ENCODE assay signal across 11 cellular contexts in the genomic region with DNA sequence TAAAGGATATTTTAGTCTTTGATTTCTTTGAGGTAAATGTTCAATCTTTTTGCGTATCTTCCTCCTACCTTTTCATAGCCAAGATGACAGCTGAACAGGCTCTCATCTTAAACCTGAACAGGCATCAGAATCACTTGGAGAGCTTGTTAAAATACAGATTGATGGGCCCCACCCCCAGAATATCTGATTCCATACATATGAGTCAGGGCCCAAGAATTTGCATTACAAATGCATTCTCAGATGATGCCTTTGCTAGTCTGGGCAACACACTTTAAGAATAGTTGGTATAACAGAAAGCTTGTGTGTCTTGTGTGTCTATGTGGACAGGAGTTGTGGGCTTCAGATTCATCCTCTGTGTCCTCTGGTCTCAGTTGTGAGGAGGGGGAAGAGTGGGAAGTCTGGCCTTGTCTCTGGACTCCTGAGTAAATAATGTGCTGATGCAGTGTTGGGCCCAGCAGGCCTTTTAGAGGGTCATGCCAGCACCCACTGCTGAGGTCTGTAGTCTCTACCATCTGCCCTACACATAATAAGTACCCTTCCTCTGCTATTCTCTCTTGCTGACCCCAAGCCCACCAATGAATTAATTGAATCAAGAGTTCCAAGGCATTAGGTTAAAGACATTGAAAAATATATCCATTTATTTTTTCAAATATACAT. TPM values are rescaled to one million over a fixed set of nuclear protein-coding genes. Genes with fewer than 3 reads are reported as not detected.
DNase-seq lines count a peak whose midpoint lies in the region; ATAC-seq and TF ChIP-seq lines count a peak whose summit lies in the region.
"Had no signal": no experiment of that assay in that cellular context is flagged by ENCODE, and none has a peak within 500 bp of the region (broad histone marks: within the 10 kb centered on the region; RNA-seq: fewer than 3 reads in every experiment).

No MANE protein-coding gene starts in this region.

- H3K4me2 ChIP-seq in skeletal muscle satellite cell (ENCODE audit: low read length) = peak overlapping the region; percentile 57

- DNase-seq in HCEC 1CT = peak; percentile 86
- DNase-seq in SW 1271 (lab: John Stamatoyannopoulos, UW) = peak; percentile 45 to 61
- peak; percentile 82 for DNase-seq in fibroblast of pulmonary artery (ENCODE audit: low read depth)
- no peak for DNase-seq in iPS-NIHi7 (ENCODE audit: extremely low spot score)
- no peak for DNase-seq in ascending aorta (ENCODE audit: low spot score in 2 of 2)
- DNase-seq in NK-92 treated with Interleukin-12 subunit alpha and Interleukin-12 subunit beta, amount 100 ng/mL, for 24 hours (lab: John Stamatoyannopoulos, UW) = no peak
- DNase-seq: adrenal gland, GDM1, hippocampal formation had no signal

- H3K27me3 ChIP-seq in skeletal muscle satellite cell (ENCODE audit: control insufficient read depth, insufficient read depth, low read length) (no peaks in the 10 kb centered on the region), ascending aorta (no peaks in the 10 kb centered on the region)
- H3K27me3 ChIP-seq: adrenal gland had no signal

- H3K4me3 ChIP-seq in fibroblast of pulmonary artery (replicated peaks; ENCODE audit: low read depth, low read length) (no peak overlapping the region), skeletal muscle satellite cell (ENCODE audit: low read length) (peak overlapping the region; percentile 8), ascending aorta (no peak overlapping the region)
- H3K4me3 ChIP-seq: adrenal gland had no signal

- H3K27ac ChIP-seq in ascending aorta = no peak overlapping the region
- H3K27ac ChIP-seq: adrenal gland had no signal

- intact Hi-C loops in ascending aorta (cut with DNase I) = loop anchor here (10.0 kb wide), 1 partner anchor 482 kb away; no protein-coding TSS in a partner anchor

- H3K9ac ChIP-seq in skeletal muscle satellite cell (ENCODE audit: low read depth, low read length) = peak overlapping the region; percentile 65

- H3K36me3 ChIP-seq in skeletal muscle satellite cell (ENCODE audit: insufficient read depth, low read length) (peaks cover 17% of the 10 kb centered on the region), ascending aorta (peaks cover 4 to 25% of the 10 kb centered on the region in 2 donors)

- ATAC-seq in HG03457 (IDR thresholded peaks at IDR 0.05; ENCODE audit: unreplicated experiment) = no peak

- H3K4me1 ChIP-seq in skeletal muscle satellite cell (ENCODE audit: control insufficient read depth, insufficient read depth, low read length) (peaks cover 40% of the 10 kb centered on the region), ascending aorta (peaks cover 0 to 7% of the 10 kb centered on the region in 2 donors)

- no peaks in the 10 kb centered on the region for H3K9me3 ChIP-seq in skeletal muscle satellite cell (replicated peaks; ENCODE audit: low read length)
- no peaks in the 10 kb centered on the region for H3K9me3 ChIP-seq in ascending aorta
- H3K9me3 ChIP-seq: adrenal gland had no signal

- TF ChIP-seq CTCF in fibroblast of pulmonary artery (IDR thresholded peaks at IDR 0.05; ENCODE audit: low read length, missing control alignments) (no peak), ascending aorta (IDR thresholded peaks at IDR 0.05) (no peak)

RNA-seq across cellular contexts. Expression of gene PTCD2, which starts 43.1 kb away (rescaled TPM):
- total RNA-seq in skeletal muscle satellite cell (2012; rRNA removed) = 13.1 and 13.9 TPM in 2 replicates
- 0.85 TPM for total RNA-seq in ascending aorta

RNA-seq across cellular contexts. Expression of gene MRPS27, which starts 43.2 kb away (rescaled TPM):
- 91.5 and 112 TPM in 2 replicates for total RNA-seq in skeletal muscle satellite cell (2012; rRNA removed)
- 28.2 TPM for total RNA-seq in ascending aorta

Comparison
In these comparisons a context has a peak if more than half of its experiments do, and no peak if none do; other contexts are left out.
1. DNase-seq: peak in HCEC 1CT (single experiment), SW 1271 (2 of 2) and fibroblast of pulmonary artery (single experiment); none in iPS-NIHi7 (single experiment), ascending aorta (0 of 2) and NK-92 treated with Interleukin-12 subunit alpha and Interleukin-12 subunit beta, amount 100 ng/mL, for 24 hours (single experiment).